ENCODE assay signal across 26 cellular contexts in the genomic region with DNA sequence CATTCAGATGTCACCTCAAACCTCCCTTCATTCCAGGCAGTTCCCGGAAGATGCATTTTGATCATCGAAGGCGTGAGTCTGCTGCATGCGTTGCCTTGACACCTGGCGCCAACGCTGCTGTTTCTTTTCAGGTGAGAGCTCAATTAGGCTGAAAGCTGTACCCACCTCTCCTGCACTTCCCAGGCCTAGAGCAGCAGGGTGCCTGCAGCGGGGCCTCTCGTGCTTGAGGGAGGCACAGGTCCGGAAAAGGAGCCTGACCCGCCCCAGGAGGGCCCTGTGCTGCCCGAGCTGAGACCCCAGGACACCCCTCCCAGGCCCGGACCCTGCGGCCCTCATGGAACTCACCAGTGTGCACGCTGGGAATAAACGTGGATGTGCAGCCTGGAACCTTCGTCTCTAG. TPM values are rescaled to one million over a fixed set of nuclear protein-coding genes. Genes with fewer than 3 reads are reported as not detected.
A peak's percentile ranks its signal among the peaks of the same experiment; 100 is the strongest.
DNase-seq lines count a peak whose midpoint lies in the region; ATAC-seq, FAIRE-seq and TF ChIP-seq lines count a peak whose summit lies in the region.
"Had no signal": no experiment of that assay in that cellular context is flagged by ENCODE, and none has a peak within 500 bp of the region (broad histone marks: within the 10 kb centered on the region; RNA-seq: fewer than 3 reads in every experiment).

No MANE protein-coding gene starts in this region.

- H3K9me3 ChIP-seq in upper lobe of left lung = peaks cover 0 to 6% (median 0%) of the 10 kb centered on the region in 4 donors

- no peaks in the 10 kb centered on the region for H3K27me3 ChIP-seq in upper lobe of left lung

- DNase-seq in activated CD8-positive, alpha-beta memory T cell treated with anti-CD3 and anti-CD28 coated beads, Interleukin-2, amount 50 U/mL, for 4 hours = peak; percentile 10
- no peak for DNase-seq in activated CD8-positive, alpha-beta memory T cell treated with anti-CD3 and anti-CD28 coated beads, Interleukin-2, amount 50 U/mL, for 48 hours
- peak; percentile 24 for DNase-seq in NCI-H2171 treated with DMSO at 0.1 percent for 48 hours (lab: John Stamatoyannopoulos, UW)
- peak in 36 of 42 donors; percentile 15 to 81 (median 49) for DNase-seq in head of caudate nucleus
- peak; percentile 15 to 49 for DNase-seq in upper lobe of left lung
- DNase-seq in epidermal melanocyte (ENCODE audit: insufficient read length, low spot score) = no peak
- DNase-seq in HTR-8/SVneo (ENCODE audit: insufficient read length, low spot score) = no peak
- DNase-seq: activated CD4-positive, alpha-beta memory T cell treated with anti-CD3 and anti-CD28 coated beads, Interleukin-2, amount 10 ng/mL, durations not matched to agents 7 days and 5 days; activated naive CD4-positive, alpha-beta T cell treated with anti-CD3 and anti-CD28 coated beads, Interleukin-2, amount 10 ng/mL, durations not matched to agents 7 days and 5 days; activated T-cell treated with anti-CD3 and anti-CD28 coated beads, Interleukin-2, amount 50 U/mL, for 24 hours; Calu3; naive B cell; NCI-H226; right cardiac atrium; stimulated activated CD4-positive, alpha-beta T cell treated with anti-CD3 and anti-CD28 coated beads, Interleukin-15, amount 100 ng/mL, for 24 hours had no signal

- TF ChIP-seq CTCF in upper lobe of left lung (IDR thresholded peaks at IDR 0.05) = no peak

- H3K27ac ChIP-seq in upper lobe of left lung = no peak overlapping the region

- H3K36me3 ChIP-seq in upper lobe of left lung = no peaks in the 10 kb centered on the region

- H3K4me3 ChIP-seq in upper lobe of left lung = no peak overlapping the region

- no peak for TF ChIP-seq POLR2A in upper lobe of left lung (IDR thresholded peaks at IDR 0.05)

- intact Hi-C loops in head of caudate nucleus (cut with DNase I) = no loop called here

- no peak for TF ChIP-seq EP300 in upper lobe of left lung (IDR thresholded peaks at IDR 0.05)

- ATAC-seq in upper lobe of left lung (ENCODE audit: low FRiP score in 2 of 2) = no peak
- no peak for ATAC-seq in HG03439 (IDR thresholded peaks at IDR 0.05; ENCODE audit: unreplicated experiment)
- ATAC-seq: right cardiac atrium had no signal

- no peak for FAIRE-seq in HTR-8/SVneo (lab: Jason Lieb, UNC)
- FAIRE-seq: astrocyte, frontal cortex, G401.6, GM19239, H1 had no signal

- no peaks in the 10 kb centered on the region for H3K4me1 ChIP-seq in upper lobe of left lung

- 73 to 77% methylated on average over 13 to 16 of the region's 16 CpGs for WGBS in upper lobe of left lung, 2 donors

RNA-seq across cellular contexts. Expression of a gene that starts 31.4 kb away (rescaled TPM):
- 1 to 10 TPM in 1 of 6 donors, under 1 TPM in 3, not detected in 2; 0.49 to 1.1 (median 0.73) TPM for total RNA-seq in upper lobe of left lung
- total RNA-seq: A172; activated CD4-positive, alpha-beta memory T cell treated with anti-CD3 and anti-CD28 coated beads, Interleukin-2, amount 10 ng/mL, durations not matched to agents 7 days and 5 days; Calu3; epithelial cell of proximal tubule; HT-29; kidney epithelial cell; osteocyte had no signal

Comparison
In these comparisons a context has a peak if more than half of its experiments do, and no peak if none do; other contexts are left out.
1. DNase-seq: peak in activated CD8-positive, alpha-beta memory T cell treated with anti-CD3 and anti-CD28 coated beads, Interleukin-2, amount 50 U/mL, for 4 hours (single experiment), NCI-H2171 treated with DMSO at 0.1 percent for 48 hours (single experiment), head of caudate nucleus (36 of 42) and upper lobe of left lung (2 of 2); none in activated CD8-positive, alpha-beta memory T cell treated with anti-CD3 and anti-CD28 coated beads, Interleukin-2, amount 50 U/mL, for 48 hours (single experiment), epidermal melanocyte (single experiment) and HTR-8/SVneo (single experiment).